ENCODE assay signal across 1 cellular context in genomic region chr2:68907923-68908253, GRCh38.
A peak's percentile ranks its signal among the peaks of the same experiment; 100 is the strongest.
TF ChIP-seq lines count a peak whose summit lies in the region.

No MANE protein-coding gene starts in this region.

TF ChIP-seq in K562, 482 proteins besides CTCF, POLR2A, EP300 and RAD21:
- no peak for TF ChIP-seq BMI1 (IDR thresholded peaks at IDR 0.05; ENCODE audit: low read length)
- peak; percentile 81 for TF ChIP-seq PRDM10 (IDR thresholded peaks at IDR 0.05; ENCODE audit: partially characterized antibody)
- TF ChIP-seq ZNF24 (IDR thresholded peaks at IDR 0.05), result no peak
- no peak for TF ChIP-seq ZNF347 (CRISPR knock-in tag; IDR thresholded peaks at IDR 0.05; ENCODE audit: low read depth)
